In genomic region chr6:31541059-31541657, GRCh38 we compare ENCODE assay signal across 8 cellular contexts. TPM values are rescaled to one million over a fixed set of nuclear protein-coding genes. Genes with fewer than 3 reads are reported as not detected.
DNase-seq lines count a peak whose midpoint lies in the region; ATAC-seq and TF ChIP-seq lines count a peak whose summit lies in the region.

No MANE protein-coding gene starts in this region.

- peak overlapping the region; percentile 90 for H3K27ac Mint-ChIP-seq in activated CD8-positive, alpha-beta memory T cell treated with anti-CD3 and anti-CD28 coated beads, Interleukin-2, amount 10 ng/mL, durations not matched to agents 7 days and 5 days

- H3K4me3 Mint-ChIP-seq in activated CD8-positive, alpha-beta memory T cell treated with anti-CD3 and anti-CD28 coated beads, Interleukin-2, amount 10 ng/mL, durations not matched to agents 7 days and 5 days = peak overlapping the region; percentile 94

- CTCF ChIA-PET in activated CD8-positive, alpha-beta memory T cell treated with anti-CD3 and anti-CD28 coated beads, Interleukin-2, amount 10 ng/mL, durations not matched to agents 7 days and 5 days (lab: Charles Lee) = interaction anchor here (0.9 to 16.9 kb wide), 14 partner anchors 9 to 198 kb away, joined by 3 to 952 read pairs (median 5); partner anchors contain the start of genes ABHD16A, GPANK1, LST1 and LTB

- peaks cover 44% of the 10 kb centered on the region for H3K36me3 Mint-ChIP-seq in activated CD8-positive, alpha-beta memory T cell treated with anti-CD3 and anti-CD28 coated beads, Interleukin-2, amount 10 ng/mL, durations not matched to agents 7 days and 5 days

- H3K27me3 Mint-ChIP-seq in activated CD8-positive, alpha-beta memory T cell treated with anti-CD3 and anti-CD28 coated beads, Interleukin-2, amount 10 ng/mL, durations not matched to agents 7 days and 5 days = no peaks in the 10 kb centered on the region

- peak overlapping the region; percentile 91 for H3K27ac ChIP-seq in epithelial cell of prostate
- H3K27ac ChIP-seq in muscle layer of duodenum (ENCODE audit: low read length) = peak overlapping the region; percentile 100
- peak overlapping the region; percentile 79 to 98 for H3K27ac ChIP-seq in thoracic aorta

- H3K4me1 Mint-ChIP-seq in activated CD8-positive, alpha-beta memory T cell treated with anti-CD3 and anti-CD28 coated beads, Interleukin-2, amount 10 ng/mL, durations not matched to agents 7 days and 5 days = peaks cover 51% of the 10 kb centered on the region

- H3K4me3 ChIP-seq in muscle layer of duodenum (ENCODE audit: low read depth in 1 of 2, low read length in 2 of 2) = peak overlapping the region; percentile 88 to 99
- peak overlapping the region; percentile 85 for H3K4me3 ChIP-seq in thoracic aorta

- H3K4me1 ChIP-seq in muscle layer of duodenum (ENCODE audit: control insufficient read depth in 1 of 2, insufficient read depth in 2 of 2, low read length in 2 of 2) (peaks cover 20 to 29% of the 10 kb centered on the region in 2 donors), thoracic aorta (ENCODE audit: control insufficient read depth in 1 of 2, low read depth in 2 of 2) (peaks cover 25 to 37% of the 10 kb centered on the region in 2 donors)

- H3K9me3 Mint-ChIP-seq in activated CD8-positive, alpha-beta memory T cell treated with anti-CD3 and anti-CD28 coated beads, Interleukin-2, amount 10 ng/mL, durations not matched to agents 7 days and 5 days (ENCODE audit: low read depth) = no peaks in the 10 kb centered on the region

- no peak for TF ChIP-seq CTCF in thoracic aorta (IDR thresholded peaks at IDR 0.05)

- no peaks in the 10 kb centered on the region for H3K9me3 ChIP-seq in muscle layer of duodenum (ENCODE audit: control insufficient read depth in 1 of 2, low read length in 2 of 2)
- no peaks in the 10 kb centered on the region for H3K9me3 ChIP-seq in thoracic aorta

- ATAC-seq in GM19467 (IDR thresholded peaks at IDR 0.05; ENCODE audit: unreplicated experiment) = peak; percentile 4
- peak; percentile 25 for ATAC-seq in activated CD8-positive, alpha-beta memory T cell treated with anti-CD3 and anti-CD28 coated beads, Interleukin-2, amount 10 ng/mL, durations not matched to agents 7 days and 5 days
- ATAC-seq in thoracic aorta (ENCODE audit: insufficient number of reproducible peaks, low FRiP score, low read depth) = no peak
- no peak for ATAC-seq in GM21825 (IDR thresholded peaks at IDR 0.05; ENCODE audit: unreplicated experiment)

- H3K27me3 ChIP-seq in muscle layer of duodenum (ENCODE audit: low read depth, low read length) = no peaks in the 10 kb centered on the region
- no peaks in the 10 kb centered on the region for H3K27me3 ChIP-seq in thoracic aorta (replicated peaks; ENCODE audit: insufficient read depth)

- peak; percentile 45 for DNase-seq in AG08395 (ENCODE audit: low spot score)
- DNase-seq in NCI-H226 = peak; percentile 33
- peak; percentile 82 for DNase-seq in activated CD8-positive, alpha-beta memory T cell treated with anti-CD3 and anti-CD28 coated beads, Interleukin-2, amount 10 ng/mL, durations not matched to agents 7 days and 5 days
- no peak for DNase-seq in epithelial cell of prostate (ENCODE audit: low read depth, low spot score)
- DNase-seq in thoracic aorta (ENCODE audit: low spot score) = no peak

- peaks cover 27 to 39% of the 10 kb centered on the region in 2 donors for H3K36me3 ChIP-seq in muscle layer of duodenum (ENCODE audit: control insufficient read depth in 1 of 2, insufficient read depth in 2 of 2, low read length in 2 of 2)
- peaks cover 31% of the 10 kb centered on the region for H3K36me3 ChIP-seq in thoracic aorta

RNA-seq across cellular contexts. Expression of gene DDX39B, which starts 0.6 kb away (rescaled TPM):
- total RNA-seq in activated CD8-positive, alpha-beta memory T cell treated with anti-CD3 and anti-CD28 coated beads, Interleukin-2, amount 10 ng/mL, durations not matched to agents 7 days and 5 days = 100 to 1,000 TPM; 495 to 503 TPM
- total RNA-seq in thoracic aorta = 100 to 1,000 TPM; 198 to 217 TPM

RNA-seq across cellular contexts. Expression of gene ATP6V1G2, which starts 5.2 kb away (rescaled TPM):
- 1 to 10 TPM; 1.0 to 3.8 TPM for total RNA-seq in activated CD8-positive, alpha-beta memory T cell treated with anti-CD3 and anti-CD28 coated beads, Interleukin-2, amount 10 ng/mL, durations not matched to agents 7 days and 5 days
- total RNA-seq in thoracic aorta = under 1 TPM; 0.78 to 0.95 TPM

RNA-seq across cellular contexts. Expression of gene NFKBIL1, which starts 6.2 kb away (rescaled TPM):
- total RNA-seq in activated CD8-positive, alpha-beta memory T cell treated with anti-CD3 and anti-CD28 coated beads, Interleukin-2, amount 10 ng/mL, durations not matched to agents 7 days and 5 days = 10 to 100 TPM; 13.6 to 16.2 TPM
- 10 to 100 TPM; 23.8 to 24.2 TPM for total RNA-seq in thoracic aorta

RNA-seq across cellular contexts. Expression of gene MCCD1, which starts 12.4 kb away (rescaled TPM):
- not detected for total RNA-seq in activated CD8-positive, alpha-beta memory T cell treated with anti-CD3 and anti-CD28 coated beads, Interleukin-2, amount 10 ng/mL, durations not matched to agents 7 days and 5 days
- not detected for total RNA-seq in thoracic aorta

RNA-seq across cellular contexts. Expression of gene LTA, which starts 30.9 kb away (rescaled TPM):
- total RNA-seq in activated CD8-positive, alpha-beta memory T cell treated with anti-CD3 and anti-CD28 coated beads, Interleukin-2, amount 10 ng/mL, durations not matched to agents 7 days and 5 days = 10 to 100 TPM; 21.8 to 70.0 TPM
- total RNA-seq in thoracic aorta = not detected

Comparison
In these comparisons a context has a peak if more than half of its experiments do, and no peak if none do; other contexts are left out.
1. DNase-seq: peak in AG08395 (single experiment), NCI-H226 (single experiment) and activated CD8-positive, alpha-beta memory T cell treated with anti-CD3 and anti-CD28 coated beads, Interleukin-2, amount 10 ng/mL, durations not matched to agents 7 days and 5 days (single experiment); none in epithelial cell of prostate (single experiment) and thoracic aorta (single experiment).
2. ATAC-seq: peak in GM19467 (single experiment) and activated CD8-positive, alpha-beta memory T cell treated with anti-CD3 and anti-CD28 coated beads, Interleukin-2, amount 10 ng/mL, durations not matched to agents 7 days and 5 days (single experiment); none in thoracic aorta (single experiment) and GM21825 (single experiment).
3. Peak in every context shown above with its lines, with median percentiles within 50 percentile points of each other: H3K27ac ChIP-seq.